ENCODE assay signal across 18 cellular contexts in the genomic region with DNA sequence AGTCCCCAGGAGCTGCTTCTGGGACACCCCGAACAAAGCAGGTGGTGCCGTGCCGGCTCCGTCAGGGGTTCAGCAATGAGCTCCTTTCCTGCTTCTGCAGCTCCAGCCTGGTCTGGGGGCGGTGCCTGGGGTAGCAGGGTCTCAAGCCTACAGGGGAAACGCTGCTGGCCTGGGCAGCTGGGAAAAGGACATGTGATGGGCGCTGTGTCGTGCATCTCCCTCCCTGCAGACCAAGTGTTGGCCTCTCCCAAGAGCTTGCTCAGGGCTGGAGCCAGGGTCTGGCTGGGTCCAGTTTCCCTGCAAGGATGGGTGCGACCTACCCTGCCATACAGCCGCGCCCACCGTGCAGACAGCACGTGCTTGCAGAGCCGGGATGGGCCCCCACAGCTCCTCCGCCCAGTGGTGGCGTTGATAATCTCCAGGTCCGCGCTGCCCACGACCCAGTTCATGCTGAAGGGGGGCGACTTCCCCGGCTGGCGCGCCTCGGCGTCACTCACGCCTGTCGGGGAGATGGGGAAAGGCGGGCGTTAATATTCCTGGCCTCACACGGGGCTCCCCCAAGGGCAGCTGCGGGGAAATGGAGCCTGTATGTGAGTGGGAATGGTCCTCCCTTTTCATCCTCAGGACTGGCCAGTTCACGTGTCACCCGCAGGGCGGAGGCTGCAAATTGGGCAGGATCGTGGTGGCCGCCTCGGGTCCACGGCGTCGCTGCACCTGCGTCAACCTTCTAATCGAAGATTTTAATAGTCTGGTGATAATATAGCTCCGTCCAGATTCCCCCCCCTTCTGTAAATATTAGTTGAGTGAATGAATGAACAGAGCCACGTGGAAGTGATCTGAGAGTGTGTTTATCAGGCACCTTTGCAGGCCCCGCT.
DNase-seq lines count a peak whose midpoint lies in the region; ATAC-seq and TF ChIP-seq lines count a peak whose summit lies in the region.
"Had no signal": no experiment of that assay in that cellular context is flagged by ENCODE, and none has a peak within 500 bp of the region (broad histone marks: within the 10 kb centered on the region; RNA-seq: fewer than 3 reads in every experiment).

No MANE protein-coding gene starts in this region.

- ATAC-seq in GM23338 (peak; percentile 54), WTC11 (peak; percentile 23; the same call in 1 of the 2 replicates), T-helper 17 cell (no peak)
- ATAC-seq: HCT116, PC-3 had no signal

- H3K4me1 Mint-ChIP-seq in GM23338 (peaks cover 7% of the 10 kb centered on the region), WTC11 (peaks cover 11% of the 10 kb centered on the region), T-helper 17 cell (no peaks in the 10 kb centered on the region)
- H3K4me1 Mint-ChIP-seq: IgD-negative memory B cell had no signal

- no peaks in the 10 kb centered on the region for H3K4me1 ChIP-seq in GM23338 (ENCODE audit: insufficient read depth)

- CTCF ChIA-PET in WTC11 (lab: Charles Lee): interaction anchor here (0.7 to 2.7 kb wide), 5 partner anchors 10 to 184 kb away, joined by 3 to 10 read pairs (median 7); no protein-coding TSS in a partner anchor

- no peaks in the 10 kb centered on the region for H3K27me3 ChIP-seq in GM23338 (ENCODE audit: insufficient read depth)

- intact Hi-C loops in posterior vena cava (cut with DNase I): no loop called here

- H2AFZ ChIP-seq in GM23338: no peak overlapping the region

- no peaks in the 10 kb centered on the region for H3K9me3 ChIP-seq in T-helper 17 cell (ENCODE audit: control insufficient read depth, low read length, poor library complexity, severe bottlenecking)

- H3K4me2 ChIP-seq in GM23338: no peak overlapping the region

- no peaks in the 10 kb centered on the region for H3K36me3 ChIP-seq in GM23338 (ENCODE audit: insufficient read depth)

- H3K36me3 Mint-ChIP-seq in GM23338 (ENCODE audit: low read depth) (no peaks in the 10 kb centered on the region; the same call in 2 of the 3 replicates), WTC11 (no peaks in the 10 kb centered on the region), T-helper 17 cell (ENCODE audit: low read depth) (no peaks in the 10 kb centered on the region)
- H3K36me3 Mint-ChIP-seq: IgD-negative memory B cell had no signal

- DNase-seq in GM23338 (ENCODE audit: low spot score) (peak; percentile 48), WTC11 (ENCODE audit: low spot score) (peak; percentile 13), iPS-NIHi11 (ENCODE audit: low spot score) (peak; percentile 38), posterior vena cava (ENCODE audit: low spot score) (peak; percentile 80), Ammon's horn (ENCODE audit: low spot score) (no peak), GM13977 (ENCODE audit: low spot score) (no peak), T-helper 17 cell (no peak), AG20443 (ENCODE audit: low spot score) (no peak)
- DNase-seq: DND-41, Karpas-422, NCI-H1417 treated with DMSO at 0.1 percent for 48 hours, NCI-H1930, NCI-H226, NCI-H524, PC-3 had no signal

- H3K27ac ChIP-seq in GM23338 (ENCODE audit: low read depth): no peak overlapping the region
- H3K27ac ChIP-seq: RWPE1 had no signal

- H3K9me3 Mint-ChIP-seq in GM23338 (no peaks in the 10 kb centered on the region), WTC11 (no peaks in the 10 kb centered on the region)
- H3K9me3 Mint-ChIP-seq: IgD-negative memory B cell had no signal

- in situ Hi-C loops in GM13977 (cut with MboI; ENCODE audit: low pct_unique_long_range_greater_than_20kb, low sequenced_read_pairs, unreplicated experiment): no loop called here

- no peaks in the 10 kb centered on the region for H3F3A ChIP-seq in GM23338 (replicated peaks; ENCODE audit: low read depth)

- TF ChIP-seq CTCF in GM23338 (conservative IDR thresholded peaks at IDR 0.05; ENCODE audit: low read depth in 2 of 2): no peak
- no peak for TF ChIP-seq CTCF in WTC11 (IDR thresholded peaks at IDR 0.05)
- no peak for TF ChIP-seq CTCF in GM13977 (IDR thresholded peaks at IDR 0.05; ENCODE audit: extremely low read depth, insufficient read depth, missing control alignments)

- H4K20me1 ChIP-seq in GM23338 (replicated peaks; ENCODE audit: insufficient read depth): no peaks in the 10 kb centered on the region

- no peak overlapping the region for H3K4me3 ChIP-seq in GM23338

- H3K27ac Mint-ChIP-seq in GM23338 (no peak overlapping the region), WTC11 (no peak overlapping the region), T-helper 17 cell (no peak overlapping the region)
- H3K27ac Mint-ChIP-seq: IgD-negative memory B cell had no signal

- POLR2A ChIA-PET in WTC11 (lab: Charles Lee): no interaction called here

- H3K79me2 ChIP-seq in GM23338 (replicated peaks; ENCODE audit: insufficient read depth): no peaks in the 10 kb centered on the region

- no peak overlapping the region for H3K4me3 Mint-ChIP-seq in GM23338
- no peak overlapping the region for H3K4me3 Mint-ChIP-seq in WTC11
- no peak overlapping the region for H3K4me3 Mint-ChIP-seq in T-helper 17 cell
- H3K4me3 Mint-ChIP-seq: IgD-negative memory B cell had no signal

- H3K27me3 Mint-ChIP-seq in GM23338 (ENCODE audit: insufficient read depth, low read depth, poor library complexity): peaks cover 17% of the 10 kb centered on the region
- H3K27me3 Mint-ChIP-seq in WTC11 (ENCODE audit: low read depth): peaks cover 4% of the 10 kb centered on the region; the same call in 1 of the 2 replicates
- peaks cover 31% of the 10 kb centered on the region for H3K27me3 Mint-ChIP-seq in T-helper 17 cell

- no peaks in the 10 kb centered on the region for H3K9me2 ChIP-seq in GM23338 (ENCODE audit: insufficient read depth)

TF ChIP-seq in GM23338, 12 proteins besides CTCF, POLR2A, EP300 and RAD21:
- TF ChIP-seq EZH2 (IDR thresholded peaks at IDR 0.05; ENCODE audit: low read depth, unreplicated experiment): no peak

TF ChIP-seq in WTC11, 78 proteins besides CTCF, POLR2A, EP300 and RAD21 (continues in another document):
- TF ChIP-seq TP53 (CRISPR knock-in tag; IDR thresholded peaks at IDR 0.05): no peak
- TF ChIP-seq RORB (CRISPR knock-in tag; IDR thresholded peaks at IDR 0.05): no peak
- no peak for TF ChIP-seq JAZF1 (CRISPR knock-in tag; IDR thresholded peaks at IDR 0.05)
- no peak for TF ChIP-seq SMAD4 (CRISPR knock-in tag; IDR thresholded peaks at IDR 0.05)
- TF ChIP-seq ZNF317 (CRISPR knock-in tag; IDR thresholded peaks at IDR 0.05; ENCODE audit: borderline replicate concordance, low read depth): no peak
- TF ChIP-seq, protein P1, sequence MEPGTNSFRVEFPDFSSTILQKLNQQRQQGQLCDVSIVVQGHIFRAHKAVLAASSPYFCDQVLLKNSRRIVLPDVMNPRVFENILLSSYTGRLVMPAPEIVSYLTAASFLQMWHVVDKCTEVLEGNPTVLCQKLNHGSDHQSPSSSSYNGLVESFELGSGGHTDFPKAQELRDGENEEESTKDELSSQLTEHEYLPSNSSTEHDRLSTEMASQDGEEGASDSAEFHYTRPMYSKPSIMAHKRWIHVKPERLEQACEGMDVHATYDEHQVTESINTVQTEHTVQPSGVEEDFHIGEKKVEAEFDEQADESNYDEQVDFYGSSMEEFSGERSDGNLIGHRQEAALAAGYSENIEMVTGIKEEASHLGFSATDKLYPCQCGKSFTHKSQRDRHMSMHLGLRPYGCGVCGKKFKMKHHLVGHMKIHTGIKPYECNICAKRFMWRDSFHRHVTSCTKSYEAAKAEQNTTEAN (CRISPR knock-in tag; IDR thresholded peaks at IDR 0.05): no peak
- no peak for TF ChIP-seq ZNF138 (CRISPR knock-in tag; conservative IDR thresholded peaks at IDR 0.05)
- no peak for TF ChIP-seq FOXK1 (CRISPR knock-in tag; IDR thresholded peaks at IDR 0.05)
- no peak for TF ChIP-seq ZNF532 (CRISPR knock-in tag; IDR thresholded peaks at IDR 0.05; ENCODE audit: borderline replicate concordance)
- TF ChIP-seq CREM (CRISPR knock-in tag; IDR thresholded peaks at IDR 0.05): no peak
- no peak for TF ChIP-seq GRHL2 (CRISPR knock-in tag; IDR thresholded peaks at IDR 0.05; ENCODE audit: insufficient replicate concordance, severe bottlenecking)
- no peak for TF ChIP-seq GABPB1 (CRISPR knock-in tag; IDR thresholded peaks at IDR 0.05)
- TF ChIP-seq NR3C1 (CRISPR knock-in tag; conservative IDR thresholded peaks at IDR 0.05; ENCODE audit: low read depth): no peak

Comparison
In these comparisons a context has a peak if more than half of its experiments do, and no peak if none do; other contexts are left out.
1. DNase-seq: peak in GM23338 (single experiment), WTC11 (single experiment), iPS-NIHi11 (single experiment) and posterior vena cava (single experiment); none in Ammon's horn (single experiment), GM13977 (single experiment), T-helper 17 cell (0 of 3) and AG20443 (single experiment).